In genomic region chr20:58390659-58391035, GRCh38 we compare ENCODE assay signal across 11 cellular contexts. TPM values are rescaled to one million over a fixed set of nuclear protein-coding genes. Genes with fewer than 3 reads are reported as not detected.
DNase-seq lines count a peak whose midpoint lies in the region; ATAC-seq, FAIRE-seq and TF ChIP-seq lines count a peak whose summit lies in the region.
"Had no signal": no experiment of that assay in that cellular context is flagged by ENCODE, and none has a peak within 500 bp of the region (broad histone marks: within the 10 kb centered on the region; RNA-seq: fewer than 3 reads in every experiment).

No MANE protein-coding gene starts in this region.

- no peak for ATAC-seq in GM12878
- no peak for ATAC-seq in natural killer cell treated with Interleukin-12 subunit alpha and Interleukin-12 subunit beta and Interleukin-15 and Interleukin-18, amount 100 ng/mL, for 72 hours

- no peak overlapping the region for H2AFZ ChIP-seq in GM12878 (ENCODE audit: control insufficient read depth, low read depth, low read length)

- in situ Hi-C loops in GM12878 (cut with MboI): loop anchor here (10.0 kb wide), 3 partner anchors 264 to 996 kb away; partner anchors contain the start of genes RBM38 and STX16

- peaks cover 62% of the 10 kb centered on the region for H3K79me2 ChIP-seq in GM12878 (ENCODE audit: control insufficient read depth, insufficient read depth, low read length)

- peak overlapping the region; percentile 90 to 92 for H3K27ac Mint-ChIP-seq in natural killer cell treated with Interleukin-12 subunit alpha and Interleukin-12 subunit beta and Interleukin-15 and Interleukin-18, amount 100 ng/mL, for 72 hours

- H3K9me3 Mint-ChIP-seq in natural killer cell treated with Interleukin-12 subunit alpha and Interleukin-12 subunit beta and Interleukin-15 and Interleukin-18, amount 100 ng/mL, for 72 hours: no peaks in the 10 kb centered on the region

- 99% methylated on average over 8 of the region's 8 CpGs for WGBS in GM12878 (ENCODE audit: insufficient coverage, insufficient replicate concordance, low lambda C conversion rate, missing lambda C conversion rate)

- RAD21 ChIA-PET in GM12878 (lab: Charles Lee; ENCODE audit: unreplicated experiment): no interaction called here

- peaks cover 20 to 37% (median 25%) of the 10 kb centered on the region in 10 experiments for H3K4me1 ChIP-seq in BLaER1 treated with 17β-estradiol and CSF1 and Interleukin-3, amounts not matched to agents 10 nM and 100 nM
- peaks cover 13% of the 10 kb centered on the region for H3K4me1 ChIP-seq in GM12878 (ENCODE audit: control insufficient read depth, insufficient read depth, low read length)

- peak overlapping the region in 10 of 11 experiments; percentile 94 to 99 (median 97); a peak in 15 of 22 replicates for H3K9ac ChIP-seq in BLaER1 treated with 17β-estradiol and CSF1 and Interleukin-3, amounts not matched to agents 10 nM and 100 nM
- 0 out of 2 replicates have a peak overlapping the region, but pooled peaks have one; percentile 8 for H3K9ac ChIP-seq in GM12878 (ENCODE audit: control insufficient read depth, insufficient read depth, low read length)

- intact Hi-C loops in GM12878 (cut with micrococcal nuclease; ENCODE audit: unreplicated experiment): no loop called here
- intact Hi-C loops in posterior cingulate gyrus (cut with DNase I): no loop called here

- H3K36me3 Mint-ChIP-seq in natural killer cell treated with Interleukin-12 subunit alpha and Interleukin-12 subunit beta and Interleukin-15 and Interleukin-18, amount 100 ng/mL, for 72 hours: peaks cover 18% of the 10 kb centered on the region

- H3K27me3 ChIP-seq in BLaER1 treated with 17β-estradiol and CSF1 and Interleukin-3, amounts not matched to agents 10 nM and 100 nM: no peaks in the 10 kb centered on the region
- H3K27me3 ChIP-seq in HL-60 (ENCODE audit: insufficient read depth, poor library complexity, severe bottlenecking) (no peaks in the 10 kb centered on the region), GM12878 (replicated peaks in 1 of 2; ENCODE audit: control insufficient read depth in 2 of 2, insufficient read depth in 2 of 2, low read length in 1 of 2) (no peaks in the 10 kb centered on the region)

- no peak overlapping the region; a peak in 1 of 22 replicates for H3K27ac ChIP-seq in BLaER1 treated with 17β-estradiol and CSF1 and Interleukin-3, amounts not matched to agents 10 nM and 100 nM
- H3K27ac ChIP-seq in HL-60 (replicated peaks): no peak overlapping the region
- no peak overlapping the region for H3K27ac ChIP-seq in GM12878 (ENCODE audit: control insufficient read depth, insufficient read depth)
- H3K27ac ChIP-seq: prostate gland had no signal

- peaks cover 30 to 61% (median 57%) of the 10 kb centered on the region in 11 experiments; a peak in 19 of 22 replicates for H4K20me1 ChIP-seq in BLaER1 treated with 17β-estradiol and CSF1 and Interleukin-3, amounts not matched to agents 10 nM and 100 nM
- H4K20me1 ChIP-seq in GM12878 (ENCODE audit: control insufficient read depth, insufficient read depth): peaks cover 1% of the 10 kb centered on the region

- no peak for FAIRE-seq in GM12878 (lab: Jason Lieb, UNC)

- peaks cover 22 to 57% (median 54%) of the 10 kb centered on the region in 11 experiments; a peak in 21 of 22 replicates for H3K36me3 ChIP-seq in BLaER1 treated with 17β-estradiol and CSF1 and Interleukin-3, amounts not matched to agents 10 nM and 100 nM
- H3K36me3 ChIP-seq in GM12878 (ENCODE audit: control insufficient read depth in 2 of 2, insufficient read depth in 2 of 2, low read length in 1 of 2): peaks cover 0 to 12% of the 10 kb centered on the region in 2 experiments; a peak in 1 of 4 replicates
- H3K36me3 ChIP-seq: prostate gland had no signal

- TF ChIP-seq CTCF in HL-60 (IDR thresholded peaks at IDR 0.05; ENCODE audit: insufficient read depth, low read length) (no peak), GM12878 (IDR thresholded peaks at IDR 0.05 in 2 of 3, conservative IDR thresholded peaks at IDR 0.05 in 1 of 3; ENCODE audit: control insufficient read depth in 2 of 3, extremely low read depth in 1 of 3, insufficient read depth in 1 of 3, low read depth in 3 of 3, low read length in 3 of 3) (no peak)

- peak overlapping the region; percentile 85 to 99 (median 93) for H3K4me2 ChIP-seq in BLaER1 treated with 17β-estradiol and CSF1 and Interleukin-3, amounts not matched to agents 10 nM and 100 nM
- peak overlapping the region; percentile 94 for H3K4me2 ChIP-seq in GM12878 (ENCODE audit: control insufficient read depth, insufficient read depth)

- peak overlapping the region; percentile 99 for H3K4me3 Mint-ChIP-seq in natural killer cell treated with Interleukin-12 subunit alpha and Interleukin-12 subunit beta and Interleukin-15 and Interleukin-18, amount 100 ng/mL, for 72 hours

- DNase-seq in HL-60 (ENCODE audit: low read depth in 1 of 2, low spot score in 1 of 2): no peak
- no peak for DNase-seq in GM12878 (ENCODE audit: low read depth, low spot score)
- no peak for DNase-seq in natural killer cell treated with Interleukin-12 subunit alpha and Interleukin-12 subunit beta and Interleukin-15 and Interleukin-18, amount 100 ng/mL, for 72 hours (ENCODE audit: low spot score)
- no peak for DNase-seq in cerebellum (ENCODE audit: low spot score)
- DNase-seq in OCI-M2 (lab: John Stamatoyannopoulos, UW; ENCODE audit: unreplicated experiment): no peak
- no peak for DNase-seq in posterior cingulate gyrus
- no peak for DNase-seq in SIG-M5 treated with dmso at 0.1 percent for 504 hours (lab: John Stamatoyannopoulos, UW; ENCODE audit: unreplicated experiment)
- DNase-seq: aorta, NCI-H187 had no signal

- CTCF ChIA-PET in GM12878 (lab: Yijun Ruan, JAX): no interaction called here

- peaks cover 0 to 25% (median 10%) of the 10 kb centered on the region in 11 experiments; a peak in 10 of 22 replicates for H3K9me3 ChIP-seq in BLaER1 treated with 17β-estradiol and CSF1 and Interleukin-3, amounts not matched to agents 10 nM and 100 nM (replicated peaks in 1 of 11)
- H3K9me3 ChIP-seq in GM12878 (replicated peaks; ENCODE audit: control insufficient read depth, insufficient read depth, low read length): no peaks in the 10 kb centered on the region; the same call in 2 of the 3 replicates
- H3K9me3 ChIP-seq: prostate gland had no signal

- peaks cover 0 to 3% of the 10 kb centered on the region in 2 donors for H3K27me3 Mint-ChIP-seq in natural killer cell treated with Interleukin-12 subunit alpha and Interleukin-12 subunit beta and Interleukin-15 and Interleukin-18, amount 100 ng/mL, for 72 hours

- TF ChIP-seq RAD21 in GM12878 (IDR thresholded peaks at IDR 0.05; ENCODE audit: insufficient read depth, low read depth, low read length): no peak

- H3K4me3 ChIP-seq in BLaER1 treated with 17β-estradiol and CSF1 and Interleukin-3, amounts not matched to agents 10 nM and 100 nM: peak overlapping the region; percentile 82 to 94 (median 90); a peak in 17 of 20 replicates
- H3K4me3 ChIP-seq in HL-60 (replicated peaks; ENCODE audit: insufficient read depth, low read length): peak overlapping the region; percentile 79; the same call in 1 of the 2 replicates
- peak overlapping the region; percentile 81 for H3K4me3 ChIP-seq in GM12878

- BruUV-seq in GM12878 (replicated peaks; lab: Mats Ljungman, UMichigan): TSS peak; percentile 57

- no peak for TF ChIP-seq EP300 in GM12878 (IDR thresholded peaks at IDR 0.05; ENCODE audit: borderline replicate concordance in 1 of 2, control insufficient read depth in 1 of 2, low read depth in 2 of 2, low read length in 2 of 2)

- no peak for TF ChIP-seq POLR2A in GM12878 (IDR thresholded peaks at IDR 0.05; ENCODE audit: low read depth, low read length)

- POLR2A ChIA-PET in GM12878 (lab: Charles Lee): interaction anchor here (1.2 kb wide), 1 partner anchor 17 kb away, joined by 5 read pairs; no protein-coding TSS in a partner anchor

- peaks cover 36 to 40% of the 10 kb centered on the region in 2 donors for H3K4me1 Mint-ChIP-seq in natural killer cell treated with Interleukin-12 subunit alpha and Interleukin-12 subunit beta and Interleukin-15 and Interleukin-18, amount 100 ng/mL, for 72 hours (ENCODE audit: low read depth in 2 of 2)

- SMC1A ChIA-PET in GM12878 (lab: Charles Lee; ENCODE audit: uncharacterized antibody, unreplicated experiment): interaction anchor here (0.6 to 1.3 kb wide), 3 partner anchors 21 to 261 kb away, joined by 3 to 4 read pairs (median 3); partner anchors contain the start of gene STX16

TF ChIP-seq in GM12878, 131 proteins besides CTCF, POLR2A, EP300 and RAD21 (continues in another document):
- TF ChIP-seq MLLT1 (IDR thresholded peaks at IDR 0.05): peak; percentile 76; the same call in 1 of the 2 replicates
- TF ChIP-seq MXI1 (IDR thresholded peaks at IDR 0.05; ENCODE audit: low read depth, low read length): no peak

RNA-seq across cellular contexts. Expression of gene VAPB, which starts 1.6 kb away (rescaled TPM):
- total RNA-seq in GM12878 (2013; cell fraction: nucleolus; rRNA removed): 50.4 and 50.9 TPM in 2 replicates
- total RNA-seq in GM12878 (2014; rRNA removed) (6.2 and 8.4 TPM in 2 replicates), GM12878 (2014; rRNA removed; fragmentation: Illumina TruSeq; extraction: Trizol) (14.2 and 15.3 TPM in 2 replicates), GM12878 (2021) (27.0 and 28.0 TPM in 2 replicates), cerebellum (28.2 TPM)
- 14.0 TPM for polyA plus RNA-seq in GM12878 (2011; ENCODE audit: low read depth)
- polyA plus RNA-seq in GM12878 (2011; rRNA removed) (22.7 and 30.7 TPM in 2 replicates), GM12878 (2014; fragmentation: Illumina TruSeq; extraction: Trizol) (28.6 and 40.3 TPM in 2 replicates), GM12878 (2014; fragmentation: Nextera tagmentation; extraction: Ambion mirVana) (10 to 100 TPM in 1 of 2 experiments, 1 to 10 TPM in 1; 3.2 to 10.7 TPM), GM12878 (2014; rRNA removed) (18.2 and 18.3 TPM in 2 replicates), GM12878 (2016; fragmentation: Nextera tagmentation; extraction: Ambion mirVana) (10 to 100 TPM; 26.8 to 28.2 TPM)
- 14.6 and 20.7 TPM in 2 replicates for polyA plus RNA-seq in GM12878 (2011; cell fraction: cytosol; rRNA removed)
- 17.2 and 18.4 TPM in 2 replicates for polyA plus RNA-seq in GM12878 (2011; cell fraction: nucleus; rRNA removed)
- polyA plus RNA-seq in GM12878 (2012): 18.6 and 22.0 TPM in 2 replicates
- 14.4 and 17.3 TPM in 2 replicates for polyA minus RNA-seq in GM12878 (2011; rRNA and poly(A)+ RNA removed)
- polyA minus RNA-seq in GM12878 (2011; cell fraction: cytosol; rRNA and poly(A)+ RNA removed): 7.9 and 8.4 TPM in 2 replicates
- 13.2 and 17.6 TPM in 2 replicates for polyA minus RNA-seq in GM12878 (2011; cell fraction: nucleus; rRNA and poly(A)+ RNA removed)
- 10 to 100 TPM; 30.0 to 34.3 TPM for total RNA-seq in natural killer cell treated with Interleukin-12 subunit alpha and Interleukin-12 subunit beta and Interleukin-15 and Interleukin-18, amount 100 ng/mL, for 72 hours
